In the genomic region with DNA sequence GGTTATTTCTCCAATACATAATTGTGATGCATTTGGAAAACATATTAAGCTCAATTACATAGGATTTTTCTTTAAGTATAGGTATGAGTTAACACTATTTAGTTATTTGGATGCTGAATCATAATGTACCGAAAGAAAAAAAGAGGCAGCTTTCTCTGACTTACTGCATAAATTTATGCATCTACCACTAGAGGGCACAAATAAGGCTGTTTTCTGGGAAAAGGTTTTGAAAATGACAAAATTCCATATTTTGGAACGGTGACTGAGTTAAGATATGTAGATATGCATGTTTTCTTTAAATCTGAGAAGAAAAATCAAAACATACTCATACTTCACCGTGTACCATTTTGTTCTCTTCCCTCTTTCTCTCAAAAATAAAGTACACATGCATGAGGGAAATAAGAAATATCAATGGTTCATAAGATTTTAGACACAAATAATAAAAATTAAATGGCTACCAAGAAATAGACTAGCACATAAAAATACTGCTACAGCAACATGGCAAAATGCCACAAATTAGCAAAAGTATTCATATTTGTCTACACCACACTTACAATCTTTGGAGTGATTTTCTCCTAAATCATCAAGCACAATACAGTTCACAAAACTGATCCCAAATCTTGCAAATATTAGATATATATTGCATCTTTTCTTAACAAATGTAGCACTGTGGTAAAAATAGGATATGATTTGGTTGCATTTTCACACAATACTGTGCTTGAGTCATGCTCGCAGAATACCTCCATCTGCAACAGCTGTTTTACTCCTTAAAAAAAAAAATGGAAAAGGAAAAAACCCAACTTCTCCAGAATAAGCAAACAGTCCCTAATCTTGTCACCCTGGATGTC, we compare ENCODE assay signal across 8 cellular contexts.
DNase-seq lines count a peak whose midpoint lies in the region; ATAC-seq, FAIRE-seq and TF ChIP-seq lines count a peak whose summit lies in the region.

No MANE protein-coding gene starts in this region.

- H3K4me2 ChIP-seq in DND-41 (ENCODE audit: insufficient read depth, low read length), result no peak overlapping the region
- H3K4me2 ChIP-seq in SU-DHL-6 (ENCODE audit: low read depth, low read length, poor library complexity, severe bottlenecking), result no peak overlapping the region

- H3K79me2 ChIP-seq in DND-41 (ENCODE audit: insufficient read depth, low read length) (no peaks in the 10 kb centered on the region), SU-DHL-6 (ENCODE audit: insufficient read depth, low read length) (no peaks in the 10 kb centered on the region)

- H3K9me3 ChIP-seq in DND-41 (ENCODE audit: insufficient read depth, low read length, severe bottlenecking), result no peaks in the 10 kb centered on the region
- H3K9me3 ChIP-seq in SU-DHL-6 (ENCODE audit: insufficient read depth, low read length), result no peaks in the 10 kb centered on the region
- no peaks in the 10 kb centered on the region for H3K9me3 ChIP-seq in aorta (ENCODE audit: control insufficient read depth, low read length)

- H3K9me2 ChIP-seq in SU-DHL-6 (replicated peaks; ENCODE audit: insufficient read depth, low read length), result no peaks in the 10 kb centered on the region

- H3K4me1 ChIP-seq in DND-41 (ENCODE audit: insufficient read depth, low read length) (no peaks in the 10 kb centered on the region), aorta (ENCODE audit: control insufficient read depth in 1 of 2, insufficient read depth in 2 of 2, low read length in 2 of 2) (peaks cover 0 to 2% of the 10 kb centered on the region in 2 donors)

- no peak overlapping the region for H2AFZ ChIP-seq in DND-41 (ENCODE audit: low read depth, low read length)
- no peak overlapping the region for H2AFZ ChIP-seq in SU-DHL-6 (ENCODE audit: low read depth, low read length, severe bottlenecking)

- DNase-seq in DND-41 (no peak), NCI-H187 treated with DMSO at 0.1 percent for 48 hours (lab: John Stamatoyannopoulos, UW) (no peak), aorta (no peak), nucleus accumbens (lab: John Stamatoyannopoulos, UW) (no peak)
- no peak for DNase-seq in activated effector memory CD4-positive, alpha-beta T cell treated with Interleukin-2 at 50 U/mL for 16 hours

- TF ChIP-seq CTCF in DND-41 (IDR thresholded peaks at IDR 0.05; ENCODE audit: borderline replicate concordance, extremely low read depth, low read length, poor library complexity, severe bottlenecking) (peak; percentile 66), SU-DHL-6 (IDR thresholded peaks at IDR 0.05; ENCODE audit: insufficient read depth, low read length, poor library complexity, severe bottlenecking) (peak; percentile 69)

- no peaks in the 10 kb centered on the region for H3K36me3 ChIP-seq in DND-41 (ENCODE audit: insufficient read depth, low read length)
- no peaks in the 10 kb centered on the region for H3K36me3 ChIP-seq in SU-DHL-6 (ENCODE audit: low read length)
- H3K36me3 ChIP-seq in aorta (ENCODE audit: control insufficient read depth in 1 of 2, insufficient read depth in 2 of 2, low read length in 1 of 2), result no peaks in the 10 kb centered on the region

- no peaks in the 10 kb centered on the region for H4K20me1 ChIP-seq in DND-41 (ENCODE audit: insufficient read depth, low read length)
- H4K20me1 ChIP-seq in SU-DHL-6 (ENCODE audit: low read depth, low read length), result no peaks in the 10 kb centered on the region

- WGBS in aorta, 2 donors, result 2 to 5% methylated on average over 4 of the region's 4 CpGs

- H3K4me3 ChIP-seq in DND-41 (ENCODE audit: low read depth in 1 of 2, low read length in 2 of 2) (no peak overlapping the region), SU-DHL-6 (ENCODE audit: insufficient read depth, low read length, poor library complexity, severe bottlenecking) (no peak overlapping the region), aorta (ENCODE audit: low read length in 2 of 2) (no peak overlapping the region)

- H3K27ac ChIP-seq in DND-41 (ENCODE audit: low read length), result no peak overlapping the region
- H3K27ac ChIP-seq in SU-DHL-6 (ENCODE audit: low read depth, low read length), result no peak overlapping the region
- no peak overlapping the region for H3K27ac ChIP-seq in aorta (ENCODE audit: low read depth in 1 of 2, low read length in 2 of 2)

- FAIRE-seq in islet of Langerhans (lab: Jason Lieb, UNC), result peak; percentile 99

- H3K9ac ChIP-seq in DND-41 (ENCODE audit: low read depth, low read length), result no peak overlapping the region
- no peak overlapping the region for H3K9ac ChIP-seq in SU-DHL-6 (ENCODE audit: low read length)

- H3K27me3 ChIP-seq in DND-41 (ENCODE audit: insufficient read depth, low read length, poor library complexity), result peaks cover 3% of the 10 kb centered on the region
- no peaks in the 10 kb centered on the region for H3K27me3 ChIP-seq in SU-DHL-6 (ENCODE audit: low read length)
- no peaks in the 10 kb centered on the region for H3K27me3 ChIP-seq in aorta (ENCODE audit: control insufficient read depth in 1 of 2, insufficient read depth in 2 of 2, low read length in 1 of 2)

- intact Hi-C loops in aorta (cut with DNase I), result loop anchor here (10.0 kb wide), 1 partner anchor 197 kb away; no protein-coding TSS in a partner anchor

- ATAC-seq in DND-41 (ENCODE audit: insufficient read depth, low read depth), result no peak
- peak; percentile 49 for ATAC-seq in HG03159 (IDR thresholded peaks at IDR 0.05; ENCODE audit: unreplicated experiment)
- ATAC-seq in aorta (ENCODE audit: low FRiP score), result no peak

- no peaks in the 10 kb centered on the region for H3F3A ChIP-seq in SU-DHL-6 (ENCODE audit: insufficient read depth)
